8 cellular contexts compared by ENCODE assay signal in the genomic region with DNA sequence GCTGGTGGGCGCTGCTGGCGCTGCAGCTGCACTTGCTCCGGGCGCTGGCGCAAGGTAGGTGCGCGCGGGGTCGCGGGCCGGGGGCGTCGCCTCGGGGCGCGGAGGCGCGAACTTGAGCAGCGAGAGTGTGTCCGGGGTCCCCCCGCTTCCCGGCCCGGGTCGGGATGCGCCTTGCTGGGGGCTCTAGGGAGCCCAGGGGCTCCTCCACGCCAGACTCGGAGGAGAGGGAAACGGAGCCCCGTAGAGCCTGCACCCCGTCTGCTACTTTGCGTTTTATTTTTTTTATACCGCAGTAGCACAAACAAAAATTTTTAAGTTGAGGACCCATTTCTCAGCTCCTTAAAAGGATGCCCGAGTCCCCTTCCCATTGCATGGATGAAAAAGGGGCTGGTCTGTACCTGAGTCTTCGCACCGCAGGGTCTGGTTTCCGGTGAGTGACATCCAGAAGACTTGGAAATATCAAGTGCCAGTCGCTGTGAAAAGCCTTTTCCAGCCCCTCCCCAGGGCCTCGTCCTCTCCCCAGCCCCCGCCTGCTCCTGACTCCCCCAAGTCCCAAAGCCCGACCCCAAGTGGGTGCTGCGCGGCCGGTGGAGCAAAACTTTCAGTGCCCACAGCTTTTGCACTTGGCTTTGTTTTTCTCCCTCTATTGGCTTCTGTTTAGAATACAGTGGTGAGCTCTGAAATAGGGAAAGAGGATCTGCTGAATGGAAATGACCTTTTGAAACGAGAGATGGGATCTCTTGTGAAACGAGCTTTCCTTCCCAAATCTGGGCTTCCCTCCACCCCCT. TPM values are rescaled to one million over a fixed set of nuclear protein-coding genes. Genes with fewer than 3 reads are reported as not detected.
A peak's percentile ranks its signal among the peaks of the same experiment; 100 is the strongest.
DNase-seq lines count a peak whose midpoint lies in the region; ATAC-seq, FAIRE-seq and TF ChIP-seq lines count a peak whose summit lies in the region.

No MANE protein-coding gene starts in this region.

- peak overlapping the region; percentile 89 for H3K4me2 ChIP-seq in astrocyte (ENCODE audit: low read length)

- H3K27me3 Mint-ChIP-seq in astrocyte (ENCODE audit: low read depth, unreplicated experiment) = peaks cover 10% of the 10 kb centered on the region

- no peak for FAIRE-seq in astrocyte (lab: Jason Lieb, UNC)

- peaks cover 10% of the 10 kb centered on the region for H3K4me1 ChIP-seq in astrocyte (ENCODE audit: insufficient read depth, low read length)

- peaks cover 15% of the 10 kb centered on the region for H3K27me3 ChIP-seq in astrocyte (ENCODE audit: insufficient read depth, low read length)

- TF ChIP-seq CTCF in astrocyte (IDR thresholded peaks at IDR 0.05; ENCODE audit: insufficient read depth, low read depth, low read length) = peak; percentile 12

- no peak for ATAC-seq in GM19035 (IDR thresholded peaks at IDR 0.05; ENCODE audit: unreplicated experiment)
- no peak for ATAC-seq in HG03175 (IDR thresholded peaks at IDR 0.05; ENCODE audit: unreplicated experiment)

- no peaks in the 10 kb centered on the region for H3K36me3 Mint-ChIP-seq in astrocyte (ENCODE audit: low read depth, unreplicated experiment)

- H3K9me3 Mint-ChIP-seq in astrocyte (ENCODE audit: unreplicated experiment) = no peaks in the 10 kb centered on the region

- DNase-seq in NCI-H1092 treated with DMSO at 0.1 percent for 48 hours (lab: John Stamatoyannopoulos, UW) = peak; percentile 79
- no peak for DNase-seq in NCI-H1092 (lab: John Stamatoyannopoulos, UW)
- peak; percentile 59 for DNase-seq in NOMO-1 treated with DMSO at 0.1 percent for 48 hours (lab: John Stamatoyannopoulos, UW; ENCODE audit: unreplicated experiment)
- peak; percentile 20 for DNase-seq in astrocyte (ENCODE audit: low read depth)
- DNase-seq in iPS-NIHi7 (ENCODE audit: extremely low spot score) = peak; percentile 39
- DNase-seq in skeletal muscle cell (ENCODE audit: low read depth) = no peak

- H3K4me3 Mint-ChIP-seq in astrocyte (ENCODE audit: unreplicated experiment) = peak overlapping the region; percentile 86

- no peaks in the 10 kb centered on the region for H3K36me3 ChIP-seq in astrocyte (ENCODE audit: insufficient read depth, low read length)

- no peaks in the 10 kb centered on the region for H3K4me1 Mint-ChIP-seq in astrocyte (ENCODE audit: low read depth, unreplicated experiment)

- peak overlapping the region; percentile 50 for H2AFZ ChIP-seq in astrocyte (ENCODE audit: low read depth, low read length)

- H3K27ac ChIP-seq in astrocyte (ENCODE audit: low read depth, low read length) = no peak overlapping the region

- H4K20me1 ChIP-seq in astrocyte (ENCODE audit: insufficient read depth, low read length) = no peaks in the 10 kb centered on the region

- peak overlapping the region; percentile 56 for H3K4me3 ChIP-seq in astrocyte (ENCODE audit: insufficient read depth, low read depth, low read length)
- H3K4me3 ChIP-seq in skeletal muscle cell (ENCODE audit: low read depth, low read length) = peak overlapping the region; percentile 49

- no peaks in the 10 kb centered on the region for H3K79me2 ChIP-seq in astrocyte (ENCODE audit: insufficient read depth, low read length)

- no peak overlapping the region for H3K27ac Mint-ChIP-seq in astrocyte (ENCODE audit: unreplicated experiment)

- peak overlapping the region; percentile 33 for H3K9ac ChIP-seq in astrocyte (ENCODE audit: low read length)

- no peaks in the 10 kb centered on the region for H3K9me3 ChIP-seq in astrocyte (ENCODE audit: insufficient read depth, low read depth, low read length)

RNA-seq across cellular contexts. Expression of gene SDK1, which starts 1.0 kb away (rescaled TPM):
- total RNA-seq in astrocyte = 1.6 and 4.2 TPM in 2 replicates

Comparison
In these comparisons a context has a peak if more than half of its experiments do, and no peak if none do; other contexts are left out.
1. DNase-seq: peak in NCI-H1092 treated with DMSO at 0.1 percent for 48 hours (single experiment), NOMO-1 treated with DMSO at 0.1 percent for 48 hours (single experiment), astrocyte (single experiment) and iPS-NIHi7 (single experiment); none in NCI-H1092 (single experiment) and skeletal muscle cell (single experiment).